ENCODE assay signal across 8 cellular contexts in genomic region chr19:43639507-43640423, GRCh38. TPM values are rescaled to one million over a fixed set of nuclear protein-coding genes. Genes with fewer than 3 reads are reported as not detected.
A peak's percentile ranks its signal among the peaks of the same experiment; 100 is the strongest.
DNase-seq lines count a peak whose midpoint lies in the region; ATAC-seq and TF ChIP-seq lines count a peak whose summit lies in the region.

Gene CADM4 (minus strand): TSS chr19:43639850. CDS start chr19:43639790, 60 bp downstream.

- H3K27me3 Mint-ChIP-seq in CD4-positive, alpha-beta memory T cell, result peaks cover 16 to 17% of the 10 kb centered on the region in 2 donors

- ATAC-seq in HG03439 (IDR thresholded peaks at IDR 0.05; ENCODE audit: unreplicated experiment), result no peak

- no peak for TF ChIP-seq CTCF in epithelial cell of esophagus (IDR thresholded peaks at IDR 0.05; ENCODE audit: insufficient read depth, low read depth, low read length, missing control alignments)

- POLR2A ChIA-PET in CD4-positive, alpha-beta memory T cell (lab: Charles Lee; ENCODE audit: partially characterized antibody), result interaction anchor here (1.0 kb wide), 1 partner anchor 43 kb away, joined by 3 read pairs; no protein-coding TSS in a partner anchor

- peaks cover 8 to 17% (median 11%) of the 10 kb centered on the region in 4 donors for H3K4me1 Mint-ChIP-seq in CD4-positive, alpha-beta memory T cell

- H3K4me1 ChIP-seq in CD4-positive, alpha-beta memory T cell (ENCODE audit: insufficient read depth, low read length), result peaks cover 10% of the 10 kb centered on the region

- no peaks in the 10 kb centered on the region for H3K9me3 ChIP-seq in CD4-positive, alpha-beta memory T cell (ENCODE audit: control insufficient read depth in 1 of 2, low read length in 2 of 2)

- peaks cover 13% of the 10 kb centered on the region for H3K27me3 ChIP-seq in CD4-positive, alpha-beta memory T cell (ENCODE audit: insufficient read depth, low read length)

- H3K27ac ChIP-seq in CD4-positive, alpha-beta memory T cell (ENCODE audit: low read depth, low read length), result no peak within 1 kb of the TSS
- peak within 1 kb of the TSS; percentile 84 for H3K27ac ChIP-seq in substantia nigra (ENCODE audit: low read depth, low read length, poor library complexity, severe bottlenecking)

- H3K36me3 Mint-ChIP-seq in CD4-positive, alpha-beta memory T cell, result no peaks in the 10 kb centered on the region

- H3K4me3 Mint-ChIP-seq in CD4-positive, alpha-beta memory T cell, result peak within 1 kb of the TSS; percentile 83 to 87 (median 85)

- no peaks in the 10 kb centered on the region for H3K9me3 Mint-ChIP-seq in CD4-positive, alpha-beta memory T cell

- CTCF ChIA-PET in CD4-positive, alpha-beta memory T cell (lab: Charles Lee; ENCODE audit: partially characterized antibody), result interaction anchor here (1.0 to 1.4 kb wide), 2 partner anchors 14 to 28 kb away, joined by 3 to 4 read pairs; no protein-coding TSS in a partner anchor

- H3K4me3 ChIP-seq in CD4-positive, alpha-beta memory T cell (ENCODE audit: low read length in 2 of 2), result peak within 1 kb of the TSS in 1 of 2 donors; percentile 74
- peak within 1 kb of the TSS; percentile 63 for H3K4me3 ChIP-seq in epithelial cell of esophagus (ENCODE audit: low read length)

- peak; percentile 58 to 78 (median 58) for DNase-seq in CD4-positive, alpha-beta memory T cell
- peak; percentile 37 for DNase-seq in NCI-H1105 (lab: John Stamatoyannopoulos, UW)
- peak; percentile 16 for DNase-seq in activated T-cell treated with anti-CD3 and anti-CD28 coated beads for 24 hours (ENCODE audit: low read depth)
- DNase-seq in epithelial cell of esophagus (ENCODE audit: low read depth), result no peak
- DNase-seq in myocyte (ENCODE audit: low read depth), result peak; percentile 8
- DNase-seq in substantia nigra (lab: John Stamatoyannopoulos, UW), result peak in 36 of 49 donors; percentile 3 to 93 (median 42)
- no peak for DNase-seq in SW 1271 (lab: John Stamatoyannopoulos, UW)

- intact Hi-C loops in CD4-positive, alpha-beta memory T cell (cut with micrococcal nuclease), result no loop called here

- peak within 1 kb of the TSS; percentile 43 to 89 (median 85) for H3K27ac Mint-ChIP-seq in CD4-positive, alpha-beta memory T cell

- no peaks in the 10 kb centered on the region for H3K36me3 ChIP-seq in CD4-positive, alpha-beta memory T cell (ENCODE audit: insufficient read depth, low read length)

RNA-seq across cellular contexts. Expression of gene CADM4, which starts in this region (rescaled TPM):
- under 1 TPM; 0.33 to 0.49 TPM for total RNA-seq in CD4-positive, alpha-beta memory T cell
- polyA plus RNA-seq in CD4-positive, alpha-beta memory T cell, result under 1 TPM in 1 of 2 donors, not detected in 1; 0.18 TPM
- 1.4 and 1.6 TPM in 2 replicates for total RNA-seq in myocyte
- 14.4 TPM for polyA plus RNA-seq in myocyte (2012)

Comparison
In these comparisons a context has a peak if more than half of its experiments do, and no peak if none do; other contexts are left out.
1. Peak in DNase-seq in CD4-positive, alpha-beta memory T cell; RNA of the gene not detected or under 1 TPM.
2. DNase-seq: peak in NCI-H1105 (single experiment), activated T-cell treated with anti-CD3 and anti-CD28 coated beads for 24 hours (single experiment), myocyte (single experiment) and substantia nigra (36 of 49); none in epithelial cell of esophagus (single experiment) and SW 1271 (0 of 2).